Comparison of ENCODE assay signal across 8 cellular contexts in the genomic region with DNA sequence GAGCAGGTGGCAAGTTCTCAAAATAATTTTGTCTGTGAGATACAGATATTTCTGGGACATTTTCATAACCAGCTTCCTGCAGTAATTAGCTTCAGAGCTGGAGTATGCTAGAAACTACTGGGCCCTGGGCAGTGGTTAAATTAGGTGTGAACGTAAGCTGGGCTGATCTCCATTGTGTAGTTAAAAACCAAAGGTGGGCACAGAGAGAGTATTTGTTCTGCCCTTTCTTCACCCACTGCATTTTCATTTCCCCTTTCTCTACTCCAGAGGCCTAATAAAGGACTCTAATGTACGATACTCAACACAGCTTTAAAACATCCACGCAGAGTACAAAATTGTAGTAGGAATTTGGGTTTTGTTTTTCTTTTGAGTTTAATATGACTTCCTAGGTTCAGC.
DNase-seq lines count a peak whose midpoint lies in the region; ATAC-seq, FAIRE-seq and TF ChIP-seq lines count a peak whose summit lies in the region.

No MANE protein-coding gene starts in this region.

- POLR2A ChIA-PET in PC-3 (lab: Charles Lee; ENCODE audit: unreplicated experiment) = no interaction called here

- H2AFZ ChIP-seq in PC-3 (ENCODE audit: low read length) = peak overlapping the region; percentile 55

- H3K9me2 ChIP-seq in PC-3 (replicated peaks; ENCODE audit: low read length) = no peaks in the 10 kb centered on the region

- H3K36me3 ChIP-seq in PC-3 (ENCODE audit: low read depth, low read length) (no peaks in the 10 kb centered on the region), mucosa of descending colon (ENCODE audit: low read depth) (no peaks in the 10 kb centered on the region)

- TF ChIP-seq CTCF in PC-3 (conservative IDR thresholded peaks at IDR 0.05; ENCODE audit: low read depth, low read length) (no peak), mucosa of descending colon (IDR thresholded peaks at IDR 0.05) (no peak)

- BruUV-seq in PC-3 (replicated peaks; lab: Mats Ljungman, UMichigan) = no TSS peak

- H3K27me3 ChIP-seq in PC-3 (ENCODE audit: low read length) = no peaks in the 10 kb centered on the region

- H3K27ac ChIP-seq in PC-3 (ENCODE audit: low read length) = peak overlapping the region; percentile 19; the same call in 1 of the 2 replicates

- no peaks in the 10 kb centered on the region for H4K20me1 ChIP-seq in PC-3 (ENCODE audit: low read length)

- H3K9ac ChIP-seq in PC-3 (ENCODE audit: low read length) = no peak overlapping the region

- CTCF ChIA-PET in PC-3 (lab: Charles Lee) = no interaction called here

- H3K4me1 ChIP-seq in PC-3 (ENCODE audit: insufficient read depth, low read length) = peaks cover 10% of the 10 kb centered on the region; the same call in 1 of the 2 replicates
- H3K4me1 ChIP-seq in mucosa of descending colon (ENCODE audit: low read depth) = peaks cover 7% of the 10 kb centered on the region

- intact Hi-C loops in PC-3 (cut with micrococcal nuclease) = no loop called here
- intact Hi-C loops in mucosa of descending colon (cut with DNase I, micrococcal nuclease) = no loop called here

- ATAC-seq in GM18505 (IDR thresholded peaks at IDR 0.05; ENCODE audit: unreplicated experiment) (peak; percentile 93), HG02571 (IDR thresholded peaks at IDR 0.05; ENCODE audit: unreplicated experiment) (peak; percentile 87), PC-3 (no peak), mucosa of descending colon (peak; percentile 27)

- no peaks in the 10 kb centered on the region for H3K79me2 ChIP-seq in PC-3 (ENCODE audit: low read length)

- no peak for TF ChIP-seq POLR2A in GM18505 (IDR thresholded peaks at IDR 0.05; ENCODE audit: borderline replicate concordance, extremely low read depth, insufficient read depth, insufficient read length)

- H3K4me3 ChIP-seq in PC-3 (ENCODE audit: low read length) = no peak overlapping the region
- H3K4me3 ChIP-seq in mucosa of descending colon = no peak overlapping the region

- no peak for FAIRE-seq in frontal cortex (lab: Jason Lieb, UNC)

- H3K9me3 ChIP-seq in PC-3 (ENCODE audit: low read length) (no peaks in the 10 kb centered on the region), mucosa of descending colon (no peaks in the 10 kb centered on the region)

- peak overlapping the region; percentile 19; the same call in 1 of the 2 replicates for H3K4me2 ChIP-seq in PC-3 (ENCODE audit: low read length)

- DNase-seq in PC-3 (no peak), mucosa of descending colon (peak in 1 of 3 donors; percentile 17), foreskin melanocyte (no peak), NCI-H446 (lab: John Stamatoyannopoulos, UW) (no peak), frontal cortex (ENCODE audit: low spot score in 2 of 2) (no peak), ureter (ENCODE audit: low spot score) (no peak)

- H3F3A ChIP-seq in PC-3 (ENCODE audit: low read length, unreplicated experiment) = no peaks in the 10 kb centered on the region
